Comparison of ENCODE assay signal across 15 cellular contexts in the genomic region with DNA sequence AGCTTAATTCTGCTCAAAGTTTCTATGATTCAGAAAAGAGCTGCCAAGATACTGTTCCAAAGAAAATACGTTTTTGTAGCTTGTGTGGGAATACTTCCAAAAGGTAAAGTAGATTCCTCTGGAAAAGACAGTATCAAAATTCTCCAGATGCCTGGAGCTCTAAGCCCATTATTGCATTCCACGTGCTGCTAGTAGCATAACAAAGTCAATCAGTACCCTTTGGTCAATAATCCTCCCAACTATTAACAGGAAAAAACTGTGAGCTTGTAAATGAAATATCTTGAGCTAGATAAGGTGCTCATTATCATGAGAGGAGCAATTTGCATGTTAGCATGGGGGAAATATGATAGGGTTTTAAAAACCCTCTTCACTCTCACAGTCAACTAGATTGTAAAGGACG.
DNase-seq lines count a peak whose midpoint lies in the region; ATAC-seq and TF ChIP-seq lines count a peak whose summit lies in the region.
"Had no signal": no experiment of that assay in that cellular context is flagged by ENCODE, and none has a peak within 500 bp of the region (broad histone marks: within the 10 kb centered on the region; RNA-seq: fewer than 3 reads in every experiment).

No MANE protein-coding gene starts in this region.

- H3K36me3 ChIP-seq in HAP-1 (replicated peaks) = no peaks in the 10 kb centered on the region
- H3K36me3 ChIP-seq in SK-N-SH (replicated peaks in 1 of 2; ENCODE audit: control insufficient read depth in 1 of 2, insufficient read depth in 2 of 2, low read length in 1 of 2) = no peaks in the 10 kb centered on the region
- H3K36me3 ChIP-seq: Peyer's patch had no signal

- no peak overlapping the region for H3K4me2 ChIP-seq in SK-N-SH

- CTCF ChIA-PET in WTC11 (lab: Charles Lee) = interaction anchor here (1.7 kb wide), 1 partner anchor 37 kb away, joined by 3 read pairs; no protein-coding TSS in a partner anchor
- CTCF ChIA-PET in SK-N-SH (lab: Yijun Ruan, JAX) = interaction anchor here (1.0 to 1.9 kb wide), 3 partner anchors 8 to 20 kb away, joined by 5 to 10 read pairs (median 6); no protein-coding TSS in a partner anchor

- no peaks in the 10 kb centered on the region for H4K20me1 ChIP-seq in SK-N-SH (ENCODE audit: insufficient read depth)

- H3K36me3 Mint-ChIP-seq in WTC11 (peaks cover 6% of the 10 kb centered on the region), nephron (ENCODE audit: low read depth) (no peaks in the 10 kb centered on the region)

- ATAC-seq in WTC11 = no peak
- ATAC-seq: GM12878 had no signal

- 2% methylated on average over 3 of the region's 3 CpGs for WGBS in SK-N-SH (ENCODE audit: low lambda C conversion rate)

- H3F3A ChIP-seq in SK-N-SH (replicated peaks; ENCODE audit: insufficient read depth) = no peaks in the 10 kb centered on the region

- H2AFZ ChIP-seq in SK-N-SH (ENCODE audit: low read depth) = no peak overlapping the region

- in situ Hi-C loops in HAP-1 (cut with MboI; ENCODE audit: low sequenced_read_pairs) = loop anchor here (25.0 kb wide), 1 partner anchor 174 kb away; no protein-coding TSS in a partner anchor

- H3K4me3 ChIP-seq in HAP-1 (no peak overlapping the region), SK-N-SH (ENCODE audit: low read depth in 2 of 2, low read length in 1 of 2) (no peak overlapping the region)
- H3K4me3 ChIP-seq: GM12878, Peyer's patch had no signal

- H3K9me3 ChIP-seq in HAP-1 (no peaks in the 10 kb centered on the region), SK-N-SH (no peaks in the 10 kb centered on the region)
- H3K9me3 ChIP-seq: Caco-2, Peyer's patch had no signal

- no peaks in the 10 kb centered on the region for H3K9me2 ChIP-seq in SK-N-SH

- H3K27ac Mint-ChIP-seq in WTC11 = peak overlapping the region; percentile 39
- peak overlapping the region in 2 of 3 experiments; percentile 21 to 67 for H3K27ac Mint-ChIP-seq in nephron

- H3K9me3 Mint-ChIP-seq in WTC11 (peaks cover 21% of the 10 kb centered on the region), nephron (no peaks in the 10 kb centered on the region)

- TF ChIP-seq EP300 in SK-N-SH (IDR thresholded peaks at IDR 0.05; ENCODE audit: borderline replicate concordance in 1 of 2, low read depth in 1 of 2, low read length in 1 of 2) = no peak

- POLR2A ChIA-PET in WTC11 (lab: Charles Lee) (no interaction called here), SK-N-SH (lab: Yijun Ruan, JAX) (no interaction called here)

- H3K27ac ChIP-seq in SK-N-SH (ENCODE audit: low read depth in 2 of 2, low read length in 1 of 2) = no peak overlapping the region
- H3K27ac ChIP-seq: Peyer's patch had no signal

- no peak overlapping the region for H3K9ac ChIP-seq in SK-N-SH

- no peak for TF ChIP-seq CTCF in WTC11 (IDR thresholded peaks at IDR 0.05)
- TF ChIP-seq CTCF in nephron (IDR thresholded peaks at IDR 0.05; ENCODE audit: unreplicated experiment in 3 of 3) = no peak
- TF ChIP-seq CTCF in SK-N-SH (IDR thresholded peaks at IDR 0.05) = no peak

- no peaks in the 10 kb centered on the region for H3K79me2 ChIP-seq in SK-N-SH (ENCODE audit: insufficient read depth)

- H3K27me3 Mint-ChIP-seq in WTC11 (ENCODE audit: low read depth) (no peaks in the 10 kb centered on the region), nephron (ENCODE audit: low read depth) (no peaks in the 10 kb centered on the region)

- H3K4me1 ChIP-seq in HAP-1 (peaks cover 28% of the 10 kb centered on the region), SK-N-SH (ENCODE audit: control insufficient read depth in 1 of 2, insufficient read depth in 2 of 2, low read depth in 1 of 2, low read length in 1 of 2) (no peaks in the 10 kb centered on the region)
- H3K4me1 ChIP-seq: Caco-2, Peyer's patch had no signal

- no peak overlapping the region for H3K4me3 Mint-ChIP-seq in WTC11
- no peak overlapping the region for H3K4me3 Mint-ChIP-seq in nephron

- DNase-seq in HAP-1 (ENCODE audit: low spot score in 2 of 2) (peak; percentile 16 to 77), NCI-H146 (lab: John Stamatoyannopoulos, UW) (peak; percentile 51), WTC11 (ENCODE audit: low spot score) (no peak), SK-N-SH (no peak), SKM-1 (lab: John Stamatoyannopoulos, UW; ENCODE audit: unreplicated experiment) (no peak), GDM1 (lab: John Stamatoyannopoulos, UW) (no peak)
- no peak for DNase-seq in activated effector memory CD4-positive, alpha-beta T cell treated with Interleukin-2 at 50 U/mL for 16 hours
- DNase-seq: AML-193, Caco-2, DMS53, NCI-H187 treated with DMSO at 0.1 percent for 48 hours, Peyer's patch, SHP77 had no signal

- no peak for TF ChIP-seq RAD21 in SK-N-SH (IDR thresholded peaks at IDR 0.05; ENCODE audit: low read length)

- H3K27me3 ChIP-seq in HAP-1 (ENCODE audit: low read depth) (no peaks in the 10 kb centered on the region), SK-N-SH (ENCODE audit: insufficient read depth) (no peaks in the 10 kb centered on the region)
- H3K27me3 ChIP-seq: Peyer's patch had no signal

- H3K4me1 Mint-ChIP-seq in WTC11 (peaks cover 56% of the 10 kb centered on the region), nephron (peaks cover 12% of the 10 kb centered on the region)

TF ChIP-seq in WTC11, 78 proteins besides CTCF, POLR2A, EP300 and RAD21 (continues in another document):
- TF ChIP-seq GTF2I (CRISPR knock-in tag; conservative IDR thresholded peaks at IDR 0.05) (no peak), SMAD3 (CRISPR knock-in tag; IDR thresholded peaks at IDR 0.05; ENCODE audit: borderline replicate concordance) (no peak), ZBTB43 (CRISPR knock-in tag; IDR thresholded peaks at IDR 0.05) (no peak), FOXP1 (CRISPR knock-in tag; IDR thresholded peaks at IDR 0.05; ENCODE audit: borderline replicate concordance) (no peak), NR2C2 (CRISPR knock-in tag; IDR thresholded peaks at IDR 0.05) (no peak), IRF1 (CRISPR knock-in tag; IDR thresholded peaks at IDR 0.05) (no peak), MXD4 (CRISPR knock-in tag; IDR thresholded peaks at IDR 0.05; ENCODE audit: borderline replicate concordance) (no peak), JUN (CRISPR knock-in tag; IDR thresholded peaks at IDR 0.05) (no peak)

TF ChIP-seq in SK-N-SH, 30 proteins besides CTCF, POLR2A, EP300 and RAD21 (continues in another document):
- TF ChIP-seq, protein P1, sequence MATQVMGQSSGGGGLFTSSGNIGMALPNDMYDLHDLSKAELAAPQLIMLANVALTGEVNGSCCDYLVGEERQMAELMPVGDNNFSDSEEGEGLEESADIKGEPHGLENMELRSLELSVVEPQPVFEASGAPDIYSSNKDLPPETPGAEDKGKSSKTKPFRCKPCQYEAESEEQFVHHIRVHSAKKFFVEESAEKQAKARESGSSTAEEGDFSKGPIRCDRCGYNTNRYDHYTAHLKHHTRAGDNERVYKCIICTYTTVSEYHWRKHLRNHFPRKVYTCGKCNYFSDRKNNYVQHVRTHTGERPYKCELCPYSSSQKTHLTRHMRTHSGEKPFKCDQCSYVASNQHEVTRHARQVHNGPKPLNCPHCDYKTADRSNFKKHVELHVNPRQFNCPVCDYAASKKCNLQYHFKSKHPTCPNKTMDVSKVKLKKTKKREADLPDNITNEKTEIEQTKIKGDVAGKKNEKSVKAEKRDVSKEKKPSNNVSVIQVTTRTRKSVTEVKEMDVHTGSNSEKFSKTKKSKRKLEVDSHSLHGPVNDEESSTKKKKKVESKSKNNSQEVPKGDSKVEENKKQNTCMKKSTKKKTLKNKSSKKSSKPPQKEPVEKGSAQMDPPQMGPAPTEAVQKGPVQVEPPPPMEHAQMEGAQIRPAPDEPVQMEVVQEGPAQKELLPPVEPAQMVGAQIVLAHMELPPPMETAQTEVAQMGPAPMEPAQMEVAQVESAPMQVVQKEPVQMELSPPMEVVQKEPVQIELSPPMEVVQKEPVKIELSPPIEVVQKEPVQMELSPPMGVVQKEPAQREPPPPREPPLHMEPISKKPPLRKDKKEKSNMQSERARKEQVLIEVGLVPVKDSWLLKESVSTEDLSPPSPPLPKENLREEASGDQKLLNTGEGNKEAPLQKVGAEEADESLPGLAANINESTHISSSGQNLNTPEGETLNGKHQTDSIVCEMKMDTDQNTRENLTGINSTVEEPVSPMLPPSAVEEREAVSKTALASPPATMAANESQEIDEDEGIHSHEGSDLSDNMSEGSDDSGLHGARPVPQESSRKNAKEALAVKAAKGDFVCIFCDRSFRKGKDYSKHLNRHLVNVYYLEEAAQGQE (IDR thresholded peaks at IDR 0.05; ENCODE audit: low read depth, low read length) = no peak
- no peak for TF ChIP-seq SMC3 (IDR thresholded peaks at IDR 0.05; ENCODE audit: low read depth, low read length)
- TF ChIP-seq POLR2AphosphoS5 (IDR thresholded peaks at IDR 0.05; ENCODE audit: low read depth, low read length) = no peak
- no peak for TF ChIP-seq EZH2phosphoT487 (IDR thresholded peaks at IDR 0.05; ENCODE audit: borderline replicate concordance, low read depth)
- TF ChIP-seq, protein P2, sequence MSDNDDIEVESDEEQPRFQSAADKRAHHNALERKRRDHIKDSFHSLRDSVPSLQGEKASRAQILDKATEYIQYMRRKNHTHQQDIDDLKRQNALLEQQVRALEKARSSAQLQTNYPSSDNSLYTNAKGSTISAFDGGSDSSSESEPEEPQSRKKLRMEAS (IDR thresholded peaks at IDR 0.05; ENCODE audit: low read depth) = no peak
- no peak for TF ChIP-seq RCOR1 (IDR thresholded peaks at IDR 0.05; ENCODE audit: low read length)
- TF ChIP-seq SIN3A (IDR thresholded peaks at IDR 0.05; ENCODE audit: borderline replicate concordance, low read depth, low read length) = no peak
- TF ChIP-seq MEF2A (IDR thresholded peaks at IDR 0.05; ENCODE audit: borderline replicate concordance, low read depth) = no peak
- no peak for TF ChIP-seq ZBTB33 (IDR thresholded peaks at IDR 0.05; ENCODE audit: borderline replicate concordance, low read depth)

Comparison
In these comparisons a context has a peak if more than half of its experiments do, and no peak if none do; other contexts are left out.
1. DNase-seq: peak in HAP-1 (2 of 2) and NCI-H146 (single experiment); none in WTC11 (single experiment), SK-N-SH (single experiment), SKM-1 (single experiment), activated effector memory CD4-positive, alpha-beta T cell treated with Interleukin-2 at 50 U/mL for 16 hours (single experiment) and GDM1 (single experiment).